Comparison of ENCODE assay signal across 9 cellular contexts in genomic region chr17:15966183-15966878, GRCh38. TPM values are rescaled to one million over a fixed set of nuclear protein-coding genes. Genes with fewer than 3 reads are reported as not detected.
DNase-seq lines count a peak whose midpoint lies in the region; ATAC-seq and TF ChIP-seq lines count a peak whose summit lies in the region.
"Had no signal": no experiment of that assay in that cellular context is flagged by ENCODE, and none has a peak within 500 bp of the region (broad histone marks: within the 10 kb centered on the region; RNA-seq: fewer than 3 reads in every experiment).

No MANE protein-coding gene starts in this region.

- POLR2A ChIA-PET in SK-N-SH (lab: Yijun Ruan, JAX) (interaction anchor here (0.6 kb wide), 2 partner anchors 11 to 27 kb away, joined by 4 to 5 read pairs; no protein-coding TSS in a partner anchor), WTC11 (lab: Charles Lee) (interaction anchor here (0.9 to 2.2 kb wide), 3 partner anchors 18 to 33 kb away, joined by 3 to 16 read pairs (median 4); partner anchors contain the start of genes ADORA2B, TTC19 and ZSWIM7)

- H3K9ac ChIP-seq in SK-N-SH, result no peak overlapping the region
- H3K9ac ChIP-seq: parathyroid adenoma had no signal

- no peaks in the 10 kb centered on the region for H4K20me1 ChIP-seq in SK-N-SH (ENCODE audit: insufficient read depth)

- H3K27me3 ChIP-seq in SK-N-SH (ENCODE audit: insufficient read depth) (no peaks in the 10 kb centered on the region), suprapubic skin (no peaks in the 10 kb centered on the region)

- peaks cover 68% of the 10 kb centered on the region for H3K4me1 Mint-ChIP-seq in WTC11

- no peak overlapping the region for H2AFZ ChIP-seq in SK-N-SH (ENCODE audit: low read depth)
- H2AFZ ChIP-seq: parathyroid adenoma had no signal

- CTCF ChIA-PET in SK-N-SH (lab: Yijun Ruan, JAX), result interaction anchor here (0.8 kb wide), 1 partner anchor 21 kb away, joined by 7 read pairs; the partner anchor contains the start of gene ADORA2B
- CTCF ChIA-PET in WTC11 (lab: Charles Lee), result interaction anchor here (0.8 to 4.2 kb wide), 5 partner anchors 14 to 34 kb away, joined by 3 to 43 read pairs (median 4); partner anchors contain the start of genes ADORA2B, TTC19 and ZSWIM7

- H3K4me1 ChIP-seq in SK-N-SH (ENCODE audit: control insufficient read depth in 1 of 2, insufficient read depth in 2 of 2, low read depth in 1 of 2, low read length in 1 of 2) (peaks cover 17 to 22% of the 10 kb centered on the region in 2 experiments; a peak in 2 of 4 replicates), suprapubic skin (peaks cover 32% of the 10 kb centered on the region)
- H3K4me1 ChIP-seq: parathyroid adenoma had no signal

- no peaks in the 10 kb centered on the region for H3K9me3 Mint-ChIP-seq in WTC11

- H3K4me3 ChIP-seq in SK-N-SH (ENCODE audit: low read depth in 2 of 2, low read length in 1 of 2), result no peak overlapping the region
- peak overlapping the region; percentile 9 for H3K4me3 ChIP-seq in suprapubic skin

- no peaks in the 10 kb centered on the region for H3K27me3 Mint-ChIP-seq in WTC11 (ENCODE audit: low read depth)

- peaks cover 2% of the 10 kb centered on the region; the same call in 1 of the 2 replicates for H3K36me3 Mint-ChIP-seq in WTC11

- no peak overlapping the region for H3K4me2 ChIP-seq in SK-N-SH

- H3K4me3 Mint-ChIP-seq in WTC11, result peak overlapping the region; percentile 65

- TF ChIP-seq EP300 in SK-N-SH (IDR thresholded peaks at IDR 0.05; ENCODE audit: borderline replicate concordance in 1 of 2, low read depth in 1 of 2, low read length in 1 of 2), result no peak
- no peak for TF ChIP-seq EP300 in suprapubic skin (IDR thresholded peaks at IDR 0.05)

- H3K27ac ChIP-seq in SK-N-SH (ENCODE audit: low read depth in 2 of 2, low read length in 1 of 2), result no peak overlapping the region
- peak overlapping the region; percentile 64 for H3K27ac ChIP-seq in suprapubic skin
- H3K27ac ChIP-seq: parathyroid adenoma had no signal

- peak overlapping the region; percentile 100 for H3K27ac Mint-ChIP-seq in WTC11

- ATAC-seq in SK-N-SH treated with all-trans-retinoic acid at 6 μM for 48 hours (peak; percentile 83), WTC11 (peak; percentile 90), HG02938 (IDR thresholded peaks at IDR 0.05; ENCODE audit: unreplicated experiment) (no peak)

- H3K9me2 ChIP-seq in SK-N-SH, result no peaks in the 10 kb centered on the region

- H3K9me3 ChIP-seq in SK-N-SH (no peaks in the 10 kb centered on the region), suprapubic skin (no peaks in the 10 kb centered on the region)

- TF ChIP-seq CTCF in SK-N-SH (IDR thresholded peaks at IDR 0.05) (no peak), WTC11 (IDR thresholded peaks at IDR 0.05) (no peak), suprapubic skin (IDR thresholded peaks at IDR 0.05) (no peak)

- TF ChIP-seq POLR2A in suprapubic skin (IDR thresholded peaks at IDR 0.05), result no peak

- peaks cover 14% of the 10 kb centered on the region for H3F3A ChIP-seq in SK-N-SH (replicated peaks; ENCODE audit: insufficient read depth)

- H3K79me2 ChIP-seq in SK-N-SH (ENCODE audit: insufficient read depth), result no peaks in the 10 kb centered on the region; the same call in 1 of the 2 replicates
- H3K79me2 ChIP-seq: parathyroid adenoma had no signal

- no peak for TF ChIP-seq RAD21 in SK-N-SH (IDR thresholded peaks at IDR 0.05; ENCODE audit: low read length)

- DNase-seq in SK-N-SH (no peak), WTC11 (ENCODE audit: low spot score) (peak; percentile 82), iPS-NIHi7 (ENCODE audit: extremely low spot score) (peak; percentile 70), suprapubic skin (ENCODE audit: low spot score in 2 of 2) (peak in 1 of 2 donors; percentile 25), AG20443 (ENCODE audit: low spot score) (no peak), 8988T (no peak)

- no peaks in the 10 kb centered on the region for H3K36me3 ChIP-seq in SK-N-SH (replicated peaks in 1 of 2; ENCODE audit: control insufficient read depth in 1 of 2, insufficient read depth in 2 of 2, low read length in 1 of 2)
- H3K36me3 ChIP-seq in suprapubic skin, result no peaks in the 10 kb centered on the region

- WGBS in SK-N-SH (ENCODE audit: low lambda C conversion rate), result 79% methylated on average over 13 of the region's 13 CpGs
- 50% methylated on average over 12 of the region's 13 CpGs for WGBS in suprapubic skin

TF ChIP-seq in SK-N-SH treated with all-trans-retinoic acid at 6 μM for 48 hours, 23 proteins besides CTCF, POLR2A, EP300 and RAD21 (continues in another document):
- no peak for TF ChIP-seq ESRRG (CRISPR knock-in tag; IDR thresholded peaks at IDR 0.05)
- TF ChIP-seq TCF4 (CRISPR knock-in tag; IDR thresholded peaks at IDR 0.05; ENCODE audit: borderline replicate concordance), result no peak
- TF ChIP-seq PATZ1 (CRISPR knock-in tag; IDR thresholded peaks at IDR 0.05; ENCODE audit: borderline replicate concordance), result no peak
- TF ChIP-seq PPARA (CRISPR knock-in tag; IDR thresholded peaks at IDR 0.05; ENCODE audit: borderline replicate concordance), result no peak

TF ChIP-seq in SK-N-SH, 30 proteins besides CTCF, POLR2A, EP300 and RAD21:
- TF ChIP-seq EZH2phosphoT487 (IDR thresholded peaks at IDR 0.05; ENCODE audit: borderline replicate concordance, low read depth), result no peak

TF ChIP-seq in WTC11, 78 proteins besides CTCF, POLR2A, EP300 and RAD21 (continues in another document):
- TF ChIP-seq AFF4 (CRISPR knock-in tag; IDR thresholded peaks at IDR 0.05; ENCODE audit: borderline replicate concordance) (no peak), GABPB1 (CRISPR knock-in tag; IDR thresholded peaks at IDR 0.05) (no peak), ZSCAN18 (CRISPR knock-in tag; IDR thresholded peaks at IDR 0.05) (no peak)

RNA-seq across cellular contexts. Expression of gene ADORA2B, which starts 21.4 kb away (rescaled TPM):
- polyA plus RNA-seq in SK-N-SH (2012; rRNA removed), result 12.6 and 14.4 TPM in 2 replicates
- 9.2 and 13.8 TPM in 2 replicates for polyA plus RNA-seq in SK-N-SH (2012; cell fraction: cytosol; rRNA removed)
- polyA plus RNA-seq in SK-N-SH (2012; cell fraction: nucleus; rRNA removed), result 6.8 and 8.1 TPM in 2 replicates
- total RNA-seq in WTC11 (2021), result 4.2 to 5.1 TPM (median 4.9 TPM) in 3 replicates
- 10 to 100 TPM; 35.3 to 55.3 (median 45.5) TPM for total RNA-seq in suprapubic skin

RNA-seq across cellular contexts. Expression of gene ZSWIM7, which starts 33.2 kb away (rescaled TPM):
- polyA plus RNA-seq in SK-N-SH (2012; rRNA removed), result 48.8 and 63.3 TPM in 2 replicates
- 48.1 and 49.2 TPM in 2 replicates for polyA plus RNA-seq in SK-N-SH (2012; cell fraction: cytosol; rRNA removed)
- polyA plus RNA-seq in SK-N-SH (2012; cell fraction: nucleus; rRNA removed), result 75.1 and 82.5 TPM in 2 replicates
- total RNA-seq in WTC11 (2021), result 41.1 to 41.7 TPM (median 41.3 TPM) in 3 replicates
- total RNA-seq in suprapubic skin, result 10 to 100 TPM in 3 of 4 donors, 1 to 10 TPM in 1; 9.1 to 15.4 (median 12.5) TPM

RNA-seq across cellular contexts. Expression of gene TTC19, which starts 33.3 kb away (rescaled TPM):
- 6.6 and 6.9 TPM in 2 replicates for polyA plus RNA-seq in SK-N-SH (2012; rRNA removed)
- polyA plus RNA-seq in SK-N-SH (2012; cell fraction: cytosol; rRNA removed), result 7.9 and 11.8 TPM in 2 replicates
- 17.3 and 34.3 TPM in 2 replicates for polyA plus RNA-seq in SK-N-SH (2012; cell fraction: nucleus; rRNA removed)
- total RNA-seq in WTC11 (2021) (55.3 to 60.0 TPM (median 58.0 TPM) in 3 replicates), suprapubic skin (10 to 100 TPM; 42.6 to 72.6 (median 48.7) TPM)

Comparison
In these comparisons a context has a peak if more than half of its experiments do, and no peak if none do; other contexts are left out.
1. DNase-seq: peak in WTC11 (single experiment) and iPS-NIHi7 (single experiment); none in SK-N-SH (single experiment), AG20443 (single experiment) and 8988T (single experiment).